8 cellular contexts compared by ENCODE assay signal in the genomic region with DNA sequence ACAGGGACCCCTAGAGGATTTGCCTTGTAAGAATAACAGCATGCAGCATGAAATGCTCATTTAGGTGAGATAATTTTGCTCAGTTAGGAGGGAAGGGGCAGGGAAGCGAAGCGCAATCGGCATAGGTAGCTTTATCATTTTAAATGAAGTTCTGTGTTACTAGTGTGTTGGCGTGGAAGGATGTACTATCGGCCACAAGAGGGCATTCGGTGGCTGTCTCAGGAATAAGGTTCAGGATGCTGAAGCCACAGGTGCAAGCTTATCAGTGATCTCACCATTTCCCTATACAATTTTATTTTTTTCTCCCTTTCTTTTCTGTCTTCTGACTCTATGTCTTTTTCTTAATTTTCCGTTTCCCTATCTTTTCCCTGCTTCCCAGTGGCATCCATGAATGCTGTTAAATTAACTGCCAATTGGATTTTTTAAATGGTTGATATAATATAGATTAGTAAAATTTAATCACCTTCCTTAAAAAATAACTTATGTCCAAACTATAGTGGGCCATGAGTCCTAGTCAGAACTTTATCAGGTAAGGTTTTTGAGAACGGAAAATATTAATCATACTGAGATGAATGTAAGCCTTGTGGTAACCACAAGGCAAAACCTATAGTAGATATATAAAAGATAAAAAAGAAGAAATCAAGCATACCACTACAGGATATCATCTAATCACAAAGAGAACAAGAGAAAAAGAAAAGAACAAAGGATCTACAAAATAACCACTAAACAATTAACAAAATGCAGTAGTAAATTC. TPM values are rescaled to one million over a fixed set of nuclear protein-coding genes. Genes with fewer than 3 reads are reported as not detected.
DNase-seq lines count a peak whose midpoint lies in the region; ATAC-seq and TF ChIP-seq lines count a peak whose summit lies in the region.

No MANE protein-coding gene starts in this region.

- TF ChIP-seq EP300 in stomach (IDR thresholded peaks at IDR 0.05) = no peak

- intact Hi-C loops in stomach (cut with DNase I; ENCODE audit: low total_unique reads) = no loop called here

- TF ChIP-seq POLR2A in stomach (IDR thresholded peaks at IDR 0.05) = no peak

- H3K36me3 ChIP-seq in endodermal cell (ENCODE audit: control insufficient read depth, insufficient read depth, low read length) = no peaks in the 10 kb centered on the region
- H3K36me3 ChIP-seq in stomach = no peaks in the 10 kb centered on the region

- no peaks in the 10 kb centered on the region for H3K9me3 ChIP-seq in endodermal cell (ENCODE audit: control insufficient read depth, low read length)
- H3K9me3 ChIP-seq in stomach = no peaks in the 10 kb centered on the region

- peak; percentile 43 for DNase-seq in H4 (ENCODE audit: low spot score)
- peak; percentile 53 for DNase-seq in NCI-H345 treated with DMSO at 0.1 percent for 48 hours (lab: John Stamatoyannopoulos, UW; ENCODE audit: unreplicated experiment)
- DNase-seq in activated CD4-positive, alpha-beta T cell treated with anti-CD3 and anti-CD28 coated beads, Interleukin-2, amount 50 U/mL, for 48 hours = peak; percentile 45 to 59
- peak; percentile 81 for DNase-seq in endodermal cell
- peak; percentile 20 for DNase-seq in midbrain (lab: John Stamatoyannopoulos, UW)
- DNase-seq in stomach = peak; percentile 59

- H3K4me1 ChIP-seq in endodermal cell (ENCODE audit: control insufficient read depth, insufficient read depth, low read length) (no peaks in the 10 kb centered on the region), stomach (no peaks in the 10 kb centered on the region)

- H3K27me3 ChIP-seq in endodermal cell (ENCODE audit: control insufficient read depth, insufficient read depth, low read length, poor library complexity, severe bottlenecking) (no peaks in the 10 kb centered on the region), stomach (peaks cover 0 to 5% (median 0%) of the 10 kb centered on the region in 3 donors)

- H3K9ac ChIP-seq in endodermal cell (ENCODE audit: extremely low read depth, low read length, poor library complexity, severe bottlenecking) = no peak overlapping the region

- H3K4me1 Mint-ChIP-seq in endodermal cell = no peaks in the 10 kb centered on the region

- H3K27me3 Mint-ChIP-seq in endodermal cell (ENCODE audit: insufficient read depth) = no peaks in the 10 kb centered on the region

- H3K27ac Mint-ChIP-seq in endodermal cell = no peak overlapping the region

- H3K9me3 Mint-ChIP-seq in endodermal cell = no peaks in the 10 kb centered on the region

- H3K4me3 ChIP-seq in endodermal cell (ENCODE audit: low read length) = no peak overlapping the region
- H3K4me3 ChIP-seq in stomach = no peak overlapping the region

- H3K27ac ChIP-seq in C4-2B (no peak overlapping the region), endodermal cell (ENCODE audit: low read depth, low read length) (no peak overlapping the region), stomach (no peak overlapping the region)

- TF ChIP-seq CTCF in C4-2B (conservative IDR thresholded peaks at IDR 0.05) (peak; percentile 88), endodermal cell (conservative IDR thresholded peaks at IDR 0.05) (peak; percentile 92), stomach (IDR thresholded peaks at IDR 0.05) (peak in 5 of 7 experiments; percentile 36 to 81 (median 65))

- H3K4me3 Mint-ChIP-seq in endodermal cell = no peak overlapping the region

- 48 to 60% methylated on average over 4 to 8 of the region's 8 CpGs for WGBS in endodermal cell (ENCODE audit: insufficient coverage in 1 of 2, insufficient read length in 1 of 2), 2 experiments
- 19 to 29% (median 25%) methylated on average over 8 of the region's 8 CpGs for WGBS in stomach, 5 donors

- no peaks in the 10 kb centered on the region for H3K36me3 Mint-ChIP-seq in endodermal cell (ENCODE audit: low read depth)

- ATAC-seq in HG02885 (IDR thresholded peaks at IDR 0.05; ENCODE audit: poor library complexity, unreplicated experiment) = no peak

RNA-seq across cellular contexts. Expression of a gene that starts 1.2 kb away (rescaled TPM):
- not detected in 2 replicates for total RNA-seq in H4 (2014; rRNA removed; shearing (Covaris generic))
- total RNA-seq in endodermal cell (not detected), stomach (not detected)
- polyA plus RNA-seq in endodermal cell (2013, experiment 1 of 2) = not detected
- not detected for polyA plus RNA-seq in endodermal cell (2013, experiment 2 of 2)
- polyA plus RNA-seq in stomach = not detected

RNA-seq across cellular contexts. Expression of a gene that starts 44.6 kb away (rescaled TPM):
- total RNA-seq in H4 (2014; rRNA removed; shearing (Covaris generic)) = not detected in 2 replicates
- total RNA-seq in endodermal cell = not detected
- not detected for polyA plus RNA-seq in endodermal cell (2013, experiment 1 of 2)
- polyA plus RNA-seq in endodermal cell (2013, experiment 2 of 2) = not detected
- total RNA-seq in stomach = not detected
- polyA plus RNA-seq in stomach = not detected

Comparison
In these comparisons a context has a peak if more than half of its experiments do, and no peak if none do; other contexts are left out.
1. DNase-seq: peak in every context shown above with its lines; median percentile 81 in endodermal cell; 59 in stomach; 53 in NCI-H345 treated with DMSO at 0.1 percent for 48 hours; 52 in activated CD4-positive, alpha-beta T cell treated with anti-CD3 and anti-CD28 coated beads, Interleukin-2, amount 50 U/mL, for 48 hours; 43 in H4; 20 in midbrain.